In genomic region chr20:38843346-38843745, GRCh38 we compare ENCODE assay signal across 11 cellular contexts. TPM values are rescaled to one million over a fixed set of nuclear protein-coding genes. Genes with fewer than 3 reads are reported as not detected.
A peak's percentile ranks its signal among the peaks of the same experiment; 100 is the strongest.
DNase-seq lines count a peak whose midpoint lies in the region; ATAC-seq and TF ChIP-seq lines count a peak whose summit lies in the region.
"Had no signal": no experiment of that assay in that cellular context is flagged by ENCODE, and none has a peak within 500 bp of the region (broad histone marks: within the 10 kb centered on the region; RNA-seq: fewer than 3 reads in every experiment).

No MANE protein-coding gene starts in this region.

- DNase-seq in Peyer's patch, result no peak
- DNase-seq in activated naive CD4-positive, alpha-beta T cell treated with anti-CD3 and anti-CD28 coated beads, Interleukin-2, amount 10 ng/mL, durations not matched to agents 7 days and 5 days, result no peak
- DNase-seq in stimulated activated CD4-positive, alpha-beta T cell treated with anti-CD3 and anti-CD28 coated beads, Interleukin-2, amount 100 ng/mL, for 4 hours (ENCODE audit: low read depth), result peak; percentile 71
- no peak for DNase-seq in NCI-H774 (lab: John Stamatoyannopoulos, UW)
- DNase-seq in COLO668 (lab: John Stamatoyannopoulos, UW; ENCODE audit: unreplicated experiment), result no peak
- no peak for DNase-seq in mucosa of descending colon
- DNase-seq: left cardiac atrium, NCI-H1436, pancreas had no signal

- no peak for TF ChIP-seq POLR2A in Peyer's patch (IDR thresholded peaks at IDR 0.05)

- H3K27me3 ChIP-seq in Peyer's patch, result no peaks in the 10 kb centered on the region

- intact Hi-C loops in mucosa of descending colon (cut with DNase I, micrococcal nuclease), result no loop called here

- H3K4me1 ChIP-seq in Peyer's patch (peaks cover 0 to 34% (median 11%) of the 10 kb centered on the region in 4 donors), mucosa of descending colon (ENCODE audit: low read depth) (no peaks in the 10 kb centered on the region)
- H3K4me1 ChIP-seq: pancreas had no signal

- no peak overlapping the region for H3K4me3 Mint-ChIP-seq in activated naive CD4-positive, alpha-beta T cell treated with anti-CD3 and anti-CD28 coated beads, Interleukin-2, amount 10 ng/mL, durations not matched to agents 7 days and 5 days

- CTCF ChIA-PET in activated naive CD4-positive, alpha-beta T cell treated with anti-CD3 and anti-CD28 coated beads, Interleukin-2, amount 10 ng/mL, durations not matched to agents 7 days and 5 days (lab: Charles Lee), result interaction anchor here (1.0 to 3.1 kb wide), 2 partner anchors 30 to 36 kb away, joined by 5 to 13 read pairs; partner anchors contain the start of gene PPP1R16B

- peaks cover 77% of the 10 kb centered on the region for H3K4me1 Mint-ChIP-seq in activated naive CD4-positive, alpha-beta T cell treated with anti-CD3 and anti-CD28 coated beads, Interleukin-2, amount 10 ng/mL, durations not matched to agents 7 days and 5 days

- TF ChIP-seq CTCF in Peyer's patch (IDR thresholded peaks at IDR 0.05) (no peak), mucosa of descending colon (IDR thresholded peaks at IDR 0.05) (no peak)

- H3K36me3 ChIP-seq in Peyer's patch (no peaks in the 10 kb centered on the region), mucosa of descending colon (ENCODE audit: low read depth) (no peaks in the 10 kb centered on the region)
- H3K36me3 ChIP-seq: pancreas had no signal

- H3K9me3 ChIP-seq in Peyer's patch (no peaks in the 10 kb centered on the region), mucosa of descending colon (no peaks in the 10 kb centered on the region)
- H3K9me3 ChIP-seq: pancreas had no signal

- peaks cover 57% of the 10 kb centered on the region for H3K36me3 Mint-ChIP-seq in activated naive CD4-positive, alpha-beta T cell treated with anti-CD3 and anti-CD28 coated beads, Interleukin-2, amount 10 ng/mL, durations not matched to agents 7 days and 5 days

- H3K4me3 ChIP-seq in GM08714 (ENCODE audit: low read length), result peak overlapping the region; percentile 8; the same call in 1 of the 2 replicates
- H3K4me3 ChIP-seq in Peyer's patch, result no peak overlapping the region
- no peak overlapping the region for H3K4me3 ChIP-seq in mucosa of descending colon
- H3K4me3 ChIP-seq: pancreas had no signal

- H3K27ac Mint-ChIP-seq in activated naive CD4-positive, alpha-beta T cell treated with anti-CD3 and anti-CD28 coated beads, Interleukin-2, amount 10 ng/mL, durations not matched to agents 7 days and 5 days, result peak overlapping the region; percentile 90

- peak overlapping the region; percentile 32 to 81 (median 58) for H3K27ac ChIP-seq in Peyer's patch
- H3K27ac ChIP-seq: pancreas had no signal

- H3K27me3 Mint-ChIP-seq in activated naive CD4-positive, alpha-beta T cell treated with anti-CD3 and anti-CD28 coated beads, Interleukin-2, amount 10 ng/mL, durations not matched to agents 7 days and 5 days, result no peaks in the 10 kb centered on the region

- ATAC-seq in GM18867 (IDR thresholded peaks at IDR 0.05; ENCODE audit: unreplicated experiment), result no peak
- no peak for ATAC-seq in mucosa of descending colon
- ATAC-seq: left cardiac atrium, pancreas had no signal

- H3K9me3 Mint-ChIP-seq in activated naive CD4-positive, alpha-beta T cell treated with anti-CD3 and anti-CD28 coated beads, Interleukin-2, amount 10 ng/mL, durations not matched to agents 7 days and 5 days, result no peaks in the 10 kb centered on the region

RNA-seq across cellular contexts. Expression of gene PPP1R16B, which starts 37.8 kb away (rescaled TPM):
- total RNA-seq in Peyer's patch (10 to 100 TPM in 1 of 4 donors, 1 to 10 TPM in 3; 3.2 to 41.3 (median 7.2) TPM), mucosa of descending colon (1 to 10 TPM; 4.4 to 5.6 (median 4.4) TPM)
